ENCODE assay signal across 22 cellular contexts in genomic region chr12:116389326-116389725, GRCh38.
DNase-seq lines count a peak whose midpoint lies in the region; ATAC-seq and TF ChIP-seq lines count a peak whose summit lies in the region.
"Had no signal": no experiment of that assay in that cellular context is flagged by ENCODE, and none has a peak within 500 bp of the region (broad histone marks: within the 10 kb centered on the region; RNA-seq: fewer than 3 reads in every experiment).

No MANE protein-coding gene starts in this region.

- H3K27me3 Mint-ChIP-seq in HFFc6 (ENCODE audit: insufficient read depth): peaks cover 2% of the 10 kb centered on the region
- H3K27me3 Mint-ChIP-seq in brain: no peaks in the 10 kb centered on the region
- H3K27me3 Mint-ChIP-seq: activated naive CD8-positive, alpha-beta T cell had no signal

- no peak for ATAC-seq in foreskin keratinocyte
- ATAC-seq: GM12878 had no signal

- H3K27me3 ChIP-seq in foreskin keratinocyte: peaks cover 48% of the 10 kb centered on the region
- no peaks in the 10 kb centered on the region for H3K27me3 ChIP-seq in skeletal muscle tissue (ENCODE audit: control insufficient read depth in 3 of 3, insufficient read depth in 3 of 3, low read length in 3 of 3)
- H3K27me3 ChIP-seq: BLaER1 treated with 17β-estradiol and CSF1 and Interleukin-3, amounts not matched to agents 10 nM and 100 nM had no signal

- no peak overlapping the region for H3K9ac ChIP-seq in skeletal muscle tissue (ENCODE audit: low read depth in 1 of 3, low read length in 3 of 3)
- H3K9ac ChIP-seq: BLaER1 treated with 17β-estradiol and CSF1 and Interleukin-3, amounts not matched to agents 10 nM and 100 nM; KMS-11 had no signal

- H3K9me3 Mint-ChIP-seq in HFFc6 (peaks cover 14% of the 10 kb centered on the region), brain (peaks cover 3 to 30% (median 10%) of the 10 kb centered on the region in 5 experiments)
- H3K9me3 Mint-ChIP-seq: activated B cell treated with CpG ODN at 0.5 μM for 24 hours; activated CD4-positive, alpha-beta memory T cell treated with anti-CD3 and anti-CD28 coated beads, Interleukin-2, amount 10 ng/mL, durations not matched to agents 7 days and 5 days had no signal

- peaks cover 19% of the 10 kb centered on the region for H3K4me1 ChIP-seq in foreskin keratinocyte
- H3K4me1 ChIP-seq in skeletal muscle tissue (ENCODE audit: control insufficient read depth in 3 of 3, insufficient read depth in 3 of 3, low read length in 3 of 3): peaks cover 0 to 5% (median 3%) of the 10 kb centered on the region in 3 donors

- no peak overlapping the region for H3K4me3 ChIP-seq in skeletal muscle tissue (ENCODE audit: low read length in 3 of 3)
- no peak overlapping the region for H3K4me3 ChIP-seq in foreskin fibroblast (ENCODE audit: low read depth in 1 of 2, low read length in 2 of 2)
- H3K4me3 ChIP-seq: BLaER1 treated with 17β-estradiol and CSF1 and Interleukin-3, amounts not matched to agents 10 nM and 100 nM; GM12878 had no signal

- peaks cover 0 to 6% (median 0%) of the 10 kb centered on the region in 3 donors for H3K9me3 ChIP-seq in skeletal muscle tissue (ENCODE audit: control insufficient read depth in 3 of 3, low read length in 3 of 3)

- H3K4me1 Mint-ChIP-seq in HFFc6 (ENCODE audit: low read depth) (peaks cover 67% of the 10 kb centered on the region), brain (no peaks in the 10 kb centered on the region)
- H3K4me1 Mint-ChIP-seq: activated CD4-positive, alpha-beta memory T cell treated with anti-CD3 and anti-CD28 coated beads, Interleukin-2, amount 10 ng/mL, durations not matched to agents 7 days and 5 days had no signal

- H3K27ac Mint-ChIP-seq in HFFc6: peak overlapping the region; percentile 92
- peak overlapping the region in 3 of 5 experiments; percentile 3 to 35 (median 28) for H3K27ac Mint-ChIP-seq in brain
- H3K27ac Mint-ChIP-seq: activated B cell treated with CpG ODN at 0.5 μM for 24 hours; activated CD4-positive, alpha-beta memory T cell treated with anti-CD3 and anti-CD28 coated beads, Interleukin-2, amount 10 ng/mL, durations not matched to agents 7 days and 5 days; activated naive CD8-positive, alpha-beta T cell had no signal

- DNase-seq in HFFc6 (no peak), foreskin keratinocyte (no peak), foreskin fibroblast (no peak), NCI-H2029 treated with DMSO at 0.1 percent for 48 hours (lab: John Stamatoyannopoulos, UW) (no peak), NCI-H1930 (lab: John Stamatoyannopoulos, UW) (no peak)
- DNase-seq in activated CD4-positive, alpha-beta T cell treated with anti-CD3 and anti-CD28 coated beads, Interleukin-2, amount 50 U/mL, for 1 hour: no peak
- DNase-seq: activated B cell treated with CpG ODN at 0.5 μM for 24 hours; activated CD4-positive, alpha-beta memory T cell treated with anti-CD3 and anti-CD28 coated beads, Interleukin-2, amount 10 ng/mL, durations not matched to agents 7 days and 5 days; COR-L47; DND-41; effector CD8-positive, alpha-beta T cell; erythroblast; MV-4-11; NCI-H1694 treated with DMSO at 0.1 percent for 48 hours; Right ventricle myocardium superior; small intestine had no signal

- H3K27ac ChIP-seq in foreskin keratinocyte (peak overlapping the region; percentile 54), skeletal muscle tissue (ENCODE audit: low read depth, low read length) (peak overlapping the region; percentile 58)
- H3K27ac ChIP-seq: BLaER1 treated with 17β-estradiol and CSF1 and Interleukin-3, amounts not matched to agents 10 nM and 100 nM; KMS-11 had no signal

- H3K36me3 Mint-ChIP-seq in HFFc6 (ENCODE audit: low read depth): peaks cover 15% of the 10 kb centered on the region
- H3K36me3 Mint-ChIP-seq in brain: no peaks in the 10 kb centered on the region
- H3K36me3 Mint-ChIP-seq: activated naive CD8-positive, alpha-beta T cell had no signal

- TF ChIP-seq CTCF in HFFc6 (IDR thresholded peaks at IDR 0.05) (no peak), brain (conservative IDR thresholded peaks at IDR 0.05) (no peak), foreskin keratinocyte (conservative IDR thresholded peaks at IDR 0.05) (no peak), foreskin fibroblast (IDR thresholded peaks at IDR 0.05; ENCODE audit: low read depth, low read length) (no peak)

- no peaks in the 10 kb centered on the region for H3K36me3 ChIP-seq in skeletal muscle tissue (ENCODE audit: control insufficient read depth in 3 of 3, insufficient read depth in 3 of 3, low read length in 3 of 3)
- H3K36me3 ChIP-seq: BLaER1 treated with 17β-estradiol and CSF1 and Interleukin-3, amounts not matched to agents 10 nM and 100 nM had no signal

- H3K4me3 Mint-ChIP-seq in HFFc6 (peak overlapping the region; percentile 42; the same call in 1 of the 2 replicates), brain (no peak overlapping the region)
- H3K4me3 Mint-ChIP-seq: activated B cell treated with CpG ODN at 0.5 μM for 24 hours; activated CD4-positive, alpha-beta memory T cell treated with anti-CD3 and anti-CD28 coated beads, Interleukin-2, amount 10 ng/mL, durations not matched to agents 7 days and 5 days; activated naive CD8-positive, alpha-beta T cell had no signal
